Comparison of ENCODE assay signal across 1 cellular context in genomic region chr17:1714488-1714979, GRCh38.
TF ChIP-seq lines count a peak whose summit lies in the region.

No MANE protein-coding gene starts in this region.

TF ChIP-seq in GM12878, 131 proteins besides CTCF, POLR2A, EP300 and RAD21:
- no peak for TF ChIP-seq RUNX3 (IDR thresholded peaks at IDR 0.05; ENCODE audit: low read length)
TF ChIP-seq in GM12878: peak in this region for 0.
